Comparison of ENCODE assay signal across 34 cellular contexts in genomic region chr5:148261221-148261620, GRCh38. TPM values are rescaled to one million over a fixed set of nuclear protein-coding genes. Genes with fewer than 3 reads are reported as not detected.
"Had no signal": no experiment of that assay in that cellular context is flagged by ENCODE, and none has a peak within 500 bp of the region (broad histone marks: within the 10 kb centered on the region; RNA-seq: fewer than 3 reads in every experiment).

No MANE protein-coding gene starts in this region.

- H3K27ac ChIP-seq: colonic mucosa, epithelial cell of prostate, esophagus squamous epithelium, gastrocnemius medialis, heart right ventricle, left lung, lower lobe of right lung had no signal

- FAIRE-seq: endometrium, islet of Langerhans, keratinocyte had no signal

- H3K27me3 ChIP-seq: colonic mucosa, esophagus squamous epithelium, gastrocnemius medialis, heart right ventricle, left lung had no signal

- H3K4me1 ChIP-seq: colonic mucosa, esophagus squamous epithelium, gastrocnemius medialis, heart right ventricle, left lung, lower lobe of right lung had no signal

- H3K4me3 ChIP-seq: colonic mucosa, esophagus squamous epithelium, gastrocnemius medialis, heart right ventricle, left lung, lower lobe of right lung, mucosa of descending colon had no signal

- DNase-seq: colonic mucosa; cortex of kidney; effector CD8-positive, alpha-beta T cell; effector memory CD8-positive, alpha-beta T cell; endodermal cell; erythroblast; esophagus squamous epithelium; foreskin fibroblast; foreskin melanocyte; gastrocnemius medialis; glutamatergic neuron; head of caudate nucleus; heart right ventricle; hippocampal formation; left cardiac atrium; left lung; left ventricle myocardium superior; lower lobe of right lung; mesenchymal stem cell; mucosa of descending colon; naive B cell had no signal

- H3K9me3 ChIP-seq: colonic mucosa had no signal

- H3K36me3 ChIP-seq: colonic mucosa, esophagus squamous epithelium, gastrocnemius medialis, heart right ventricle, left lung, lower lobe of right lung had no signal

- ATAC-seq: effector memory CD8-positive, alpha-beta T cell; esophagus mucosa; gastrocnemius medialis; heart right ventricle; left cardiac atrium; left lung; left ventricle myocardium superior; lower lobe of right lung; mucosa of descending colon had no signal

RNA-seq across cellular contexts. Expression of gene SPINK13, which starts 7.4 kb away (rescaled TPM):
- total RNA-seq: dermis microvascular lymphatic vessel endothelial cell, endodermal cell, esophagus mucosa, esophagus squamous epithelium, gastrocnemius medialis, glomerular endothelial cell, heart right ventricle, kidney epithelial cell, left cardiac atrium, left lung, left ventricle myocardium superior, lower leg skin, lower lobe of right lung, lung microvascular endothelial cell, mesenteric fat pad, mesothelial cell of epicardium, mucosa of descending colon, myocyte had no signal
- polyA plus RNA-seq: keratinocyte had no signal

RNA-seq across cellular contexts. Expression of gene MARCOL, which starts 22.9 kb away (rescaled TPM):
- total RNA-seq: dermis microvascular lymphatic vessel endothelial cell, endodermal cell, esophagus mucosa, esophagus squamous epithelium, gastrocnemius medialis, glomerular endothelial cell, heart right ventricle, kidney epithelial cell, left cardiac atrium, left lung, left ventricle myocardium superior, lower leg skin, lower lobe of right lung, lung microvascular endothelial cell, mesenteric fat pad, mesothelial cell of epicardium, myocyte had no signal
- polyA plus RNA-seq: heart right ventricle, keratinocyte had no signal

RNA-seq across cellular contexts. Expression of gene SPINK7, which starts 51.0 kb away (rescaled TPM):
- total RNA-seq: colonic mucosa, dermis microvascular lymphatic vessel endothelial cell, endodermal cell, gastrocnemius medialis, glomerular endothelial cell, heart right ventricle, kidney epithelial cell, left cardiac atrium, left lung, left ventricle myocardium superior, lower lobe of right lung, lung microvascular endothelial cell, mesenteric fat pad, mesothelial cell of epicardium, mucosa of descending colon, myocyte had no signal
- polyA plus RNA-seq: heart right ventricle had no signal

RNA-seq across cellular contexts. Expression of gene SPINK6, which starts 58.4 kb away (rescaled TPM):
- total RNA-seq: dermis microvascular lymphatic vessel endothelial cell, endodermal cell, gastrocnemius medialis, glomerular endothelial cell, heart right ventricle, kidney epithelial cell, left cardiac atrium, left ventricle myocardium superior, lower lobe of right lung, lung microvascular endothelial cell, mesenteric fat pad, mesothelial cell of epicardium, myocyte had no signal
- polyA plus RNA-seq: heart right ventricle had no signal
